15 cellular contexts compared by ENCODE assay signal in genomic region chr3:177787279-177788041, GRCh38.
A peak's percentile ranks its signal among the peaks of the same experiment; 100 is the strongest.
DNase-seq lines count a peak whose midpoint lies in the region; ATAC-seq and TF ChIP-seq lines count a peak whose summit lies in the region.
"Had no signal": no experiment of that assay in that cellular context is flagged by ENCODE, and none has a peak within 500 bp of the region (broad histone marks: within the 10 kb centered on the region; RNA-seq: fewer than 3 reads in every experiment).

No MANE protein-coding gene starts in this region.

- H3K4me2 ChIP-seq in hepatocyte (no peak overlapping the region), mammary epithelial cell (ENCODE audit: insufficient read depth, low read depth, low read length) (no peak overlapping the region)

- no TSS peak for BruUV-seq in mammary epithelial cell (replicated peaks; lab: Mats Ljungman, UMichigan)

- H4K20me1 ChIP-seq in hepatocyte (ENCODE audit: insufficient read depth, poor library complexity, severe bottlenecking) (no peaks in the 10 kb centered on the region), mammary epithelial cell (ENCODE audit: insufficient read depth, low read length) (no peaks in the 10 kb centered on the region)

- H3K79me2 ChIP-seq in hepatocyte (no peaks in the 10 kb centered on the region), mammary epithelial cell (ENCODE audit: insufficient read depth, low read length) (no peaks in the 10 kb centered on the region)

- peak; percentile 66 for ATAC-seq in GM21528 (IDR thresholded peaks at IDR 0.05; ENCODE audit: low FRiP score, unreplicated experiment)
- ATAC-seq in HG03439 (IDR thresholded peaks at IDR 0.05; ENCODE audit: unreplicated experiment) = peak; percentile 80
- peak; percentile 84 to 89 for ATAC-seq in natural killer cell treated with Interleukin-12 subunit alpha and Interleukin-12 subunit beta and Interleukin-15 and Interleukin-18, amount 100 ng/mL, for 72 hours
- no peak for ATAC-seq in left cardiac atrium
- ATAC-seq: heart left ventricle had no signal

- peaks cover 4% of the 10 kb centered on the region for H3K36me3 Mint-ChIP-seq in natural killer cell treated with Interleukin-12 subunit alpha and Interleukin-12 subunit beta and Interleukin-15 and Interleukin-18, amount 100 ng/mL, for 72 hours

- peaks cover 10% of the 10 kb centered on the region for H3K9me3 Mint-ChIP-seq in natural killer cell treated with Interleukin-12 subunit alpha and Interleukin-12 subunit beta and Interleukin-15 and Interleukin-18, amount 100 ng/mL, for 72 hours

- dilution Hi-C loops in mammary epithelial cell (cut with HindIII; ENCODE audit: low sequenced_read_pairs) = no loop called here

- H3K27ac ChIP-seq in hepatocyte (no peak overlapping the region), mammary epithelial cell (ENCODE audit: insufficient read depth, low read depth, low read length) (no peak overlapping the region)
- H3K27ac ChIP-seq: heart left ventricle, suprapubic skin had no signal

- 71% methylated on average over 5 of the region's 5 CpGs for WGBS in hepatocyte (ENCODE audit: low lambda C conversion rate, missing lambda C conversion rate)
- 80% methylated on average over 5 of the region's 5 CpGs for WGBS in mammary epithelial cell (ENCODE audit: low coverage, missing lambda C conversion rate)

- no peak overlapping the region for H2AFZ ChIP-seq in hepatocyte
- no peak overlapping the region for H2AFZ ChIP-seq in mammary epithelial cell (ENCODE audit: low read depth, low read length)

- H3K9me3 ChIP-seq in hepatocyte (ENCODE audit: low read depth) (no peaks in the 10 kb centered on the region), mammary epithelial cell (replicated peaks; ENCODE audit: insufficient read depth, low read length) (no peaks in the 10 kb centered on the region)
- H3K9me3 ChIP-seq: heart left ventricle, suprapubic skin had no signal

- no peaks in the 10 kb centered on the region for H3K9me2 ChIP-seq in hepatocyte (replicated peaks; ENCODE audit: insufficient read depth)

- intact Hi-C loops in mammary epithelial cell (cut with micrococcal nuclease) (no loop called here), left cardiac atrium (cut with DNase I) (no loop called here)

- H3K4me3 ChIP-seq in hepatocyte = no peak overlapping the region
- no peak overlapping the region for H3K4me3 ChIP-seq in mammary epithelial cell (replicated peaks in 1 of 3; ENCODE audit: insufficient read depth in 1 of 3, low read depth in 2 of 3, low read length in 3 of 3)
- H3K4me3 ChIP-seq: heart left ventricle, suprapubic skin had no signal

- H3K4me1 Mint-ChIP-seq in natural killer cell treated with Interleukin-12 subunit alpha and Interleukin-12 subunit beta and Interleukin-15 and Interleukin-18, amount 100 ng/mL, for 72 hours (ENCODE audit: low read depth in 2 of 2) = peaks cover 19 to 26% of the 10 kb centered on the region in 2 donors

- no peaks in the 10 kb centered on the region for H3K27me3 Mint-ChIP-seq in natural killer cell treated with Interleukin-12 subunit alpha and Interleukin-12 subunit beta and Interleukin-15 and Interleukin-18, amount 100 ng/mL, for 72 hours

- TF ChIP-seq CTCF in hepatocyte (IDR thresholded peaks at IDR 0.05; ENCODE audit: poor library complexity) = no peak
- TF ChIP-seq CTCF in mammary epithelial cell (conservative IDR thresholded peaks at IDR 0.05 in 1 of 2, IDR thresholded peaks at IDR 0.05 in 1 of 2; ENCODE audit: extremely low read depth in 1 of 2, insufficient read depth in 1 of 2, low read depth in 1 of 2, low read length in 2 of 2) = no peak

- no peaks in the 10 kb centered on the region for H3K4me1 ChIP-seq in hepatocyte (ENCODE audit: insufficient read depth)
- H3K4me1 ChIP-seq in mammary epithelial cell (ENCODE audit: insufficient read depth, low read length) = no peaks in the 10 kb centered on the region
- H3K4me1 ChIP-seq: suprapubic skin had no signal

- DNase-seq in activated T-cell treated with anti-CD3 and anti-CD28 coated beads for 24 hours (ENCODE audit: low read depth) (peak; percentile 16), hepatocyte (ENCODE audit: low spot score) (no peak), mammary epithelial cell (no peak), left cardiac atrium (no peak)
- DNase-seq in activated T-cell treated with anti-CD3 and anti-CD28 coated beads, Interleukin-2, amount 50 U/mL, for 48 hours = no peak
- no peak for DNase-seq in natural killer cell treated with Interleukin-12 subunit alpha and Interleukin-12 subunit beta and Interleukin-15 and Interleukin-18, amount 100 ng/mL, for 72 hours (ENCODE audit: low spot score)
- DNase-seq: activated CD4-positive, CD25-positive, alpha-beta regulatory T cell treated with anti-CD3 and anti-CD28 coated beads, Interleukin-2, amount 50 U/mL, for 72 hours; aorta; heart left ventricle; mesendoderm; NCI-H1092 treated with DMSO at 0.1 percent for 48 hours; posterior cingulate gyrus had no signal

- no peaks in the 10 kb centered on the region for H3K27me3 ChIP-seq in hepatocyte
- H3K27me3 ChIP-seq in mammary epithelial cell (ENCODE audit: insufficient read depth, low read length) = no peaks in the 10 kb centered on the region
- H3K27me3 ChIP-seq: heart left ventricle, suprapubic skin had no signal

- peak overlapping the region; percentile 29 to 64 for H3K27ac Mint-ChIP-seq in natural killer cell treated with Interleukin-12 subunit alpha and Interleukin-12 subunit beta and Interleukin-15 and Interleukin-18, amount 100 ng/mL, for 72 hours

- CTCF ChIA-PET in mammary epithelial cell (lab: Charles Lee; ENCODE audit: low non-redundant PET) = no interaction called here

- H3K4me3 Mint-ChIP-seq in natural killer cell treated with Interleukin-12 subunit alpha and Interleukin-12 subunit beta and Interleukin-15 and Interleukin-18, amount 100 ng/mL, for 72 hours = peak overlapping the region; percentile 51

- H3K9ac ChIP-seq in mammary epithelial cell (ENCODE audit: insufficient read depth, low read length) = no peak overlapping the region

- H3K36me3 ChIP-seq in hepatocyte (replicated peaks; ENCODE audit: insufficient read depth, low read depth) (no peaks in the 10 kb centered on the region), mammary epithelial cell (ENCODE audit: insufficient read depth, low read length) (no peaks in the 10 kb centered on the region)
- H3K36me3 ChIP-seq: heart left ventricle, suprapubic skin had no signal

- in situ Hi-C loops in mammary epithelial cell (cut with MboI; ENCODE audit: low sequenced_read_pairs in 2 of 2) = loop anchor here (25.0 kb wide), 2 partner anchors 325 to 725 kb away; no protein-coding TSS in a partner anchor

Comparison
In these comparisons a context has a peak if more than half of its experiments do, and no peak if none do; other contexts are left out.
1. ATAC-seq: peak in GM21528 (single experiment), HG03439 (single experiment) and natural killer cell treated with Interleukin-12 subunit alpha and Interleukin-12 subunit beta and Interleukin-15 and Interleukin-18, amount 100 ng/mL, for 72 hours (2 of 2); none in left cardiac atrium (0 of 2).